1 cellular context compared by ENCODE assay signal in genomic region chr13:50244913-50245574, GRCh38.
TF ChIP-seq lines count a peak whose summit lies in the region.

No MANE protein-coding gene starts in this region.

TF ChIP-seq in HepG2, 621 proteins besides CTCF, POLR2A, EP300 and RAD21 (continued from another document and continues in another):
- no peak for TF ChIP-seq AGO2 (optimal IDR thresholded peaks at IDR 0.05; ENCODE audit: low read depth, low read length)
- TF ChIP-seq ZBTB43 (CRISPR knock-in tag; conservative IDR thresholded peaks at IDR 0.05), result peak; percentile 97
- TF ChIP-seq ZNF543 (CRISPR knock-in tag; IDR thresholded peaks at IDR 0.05), result peak; percentile 70; the same call in 1 of the 2 replicates
- TF ChIP-seq, protein P1, sequence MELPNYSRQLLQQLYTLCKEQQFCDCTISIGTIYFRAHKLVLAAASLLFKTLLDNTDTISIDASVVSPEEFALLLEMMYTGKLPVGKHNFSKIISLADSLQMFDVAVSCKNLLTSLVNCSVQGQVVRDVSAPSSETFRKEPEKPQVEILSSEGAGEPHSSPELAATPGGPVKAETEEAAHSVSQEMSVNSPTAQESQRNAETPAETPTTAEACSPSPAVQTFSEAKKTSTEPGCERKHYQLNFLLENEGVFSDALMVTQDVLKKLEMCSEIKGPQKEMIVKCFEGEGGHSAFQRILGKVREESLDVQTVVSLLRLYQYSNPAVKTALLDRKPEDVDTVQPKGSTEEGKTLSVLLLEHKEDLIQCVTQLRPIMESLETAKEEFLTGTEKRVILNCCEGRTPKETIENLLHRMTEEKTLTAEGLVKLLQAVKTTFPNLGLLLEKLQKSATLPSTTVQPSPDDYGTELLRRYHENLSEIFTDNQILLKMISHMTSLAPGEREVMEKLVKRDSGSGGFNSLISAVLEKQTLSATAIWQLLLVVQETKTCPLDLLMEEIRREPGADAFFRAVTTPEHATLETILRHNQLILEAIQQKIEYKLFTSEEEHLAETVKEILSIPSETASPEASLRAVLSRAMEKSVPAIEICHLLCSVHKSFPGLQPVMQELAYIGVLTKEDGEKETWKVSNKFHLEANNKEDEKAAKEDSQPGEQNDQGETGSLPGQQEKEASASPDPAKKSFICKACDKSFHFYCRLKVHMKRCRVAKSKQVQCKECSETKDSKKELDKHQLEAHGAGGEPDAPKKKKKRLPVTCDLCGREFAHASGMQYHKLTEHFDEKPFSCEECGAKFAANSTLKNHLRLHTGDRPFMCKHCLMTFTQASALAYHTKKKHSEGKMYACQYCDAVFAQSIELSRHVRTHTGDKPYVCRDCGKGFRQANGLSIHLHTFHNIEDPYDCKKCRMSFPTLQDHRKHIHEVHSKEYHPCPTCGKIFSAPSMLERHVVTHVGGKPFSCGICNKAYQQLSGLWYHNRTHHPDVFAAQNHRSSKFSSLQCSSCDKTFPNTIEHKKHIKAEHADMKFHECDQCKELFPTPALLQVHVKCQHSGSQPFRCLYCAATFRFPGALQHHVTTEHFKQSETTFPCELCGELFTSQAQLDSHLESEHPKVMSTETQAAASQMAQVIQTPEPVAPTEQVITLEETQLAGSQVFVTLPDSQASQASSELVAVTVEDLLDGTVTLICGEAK (IDR thresholded peaks at IDR 0.05), result no peak
- TF ChIP-seq, protein P1 (CRISPR knock-in tag; IDR thresholded peaks at IDR 0.05), result peak; percentile 50; the same call in 1 of the 2 replicates
- TF ChIP-seq, protein P2, sequence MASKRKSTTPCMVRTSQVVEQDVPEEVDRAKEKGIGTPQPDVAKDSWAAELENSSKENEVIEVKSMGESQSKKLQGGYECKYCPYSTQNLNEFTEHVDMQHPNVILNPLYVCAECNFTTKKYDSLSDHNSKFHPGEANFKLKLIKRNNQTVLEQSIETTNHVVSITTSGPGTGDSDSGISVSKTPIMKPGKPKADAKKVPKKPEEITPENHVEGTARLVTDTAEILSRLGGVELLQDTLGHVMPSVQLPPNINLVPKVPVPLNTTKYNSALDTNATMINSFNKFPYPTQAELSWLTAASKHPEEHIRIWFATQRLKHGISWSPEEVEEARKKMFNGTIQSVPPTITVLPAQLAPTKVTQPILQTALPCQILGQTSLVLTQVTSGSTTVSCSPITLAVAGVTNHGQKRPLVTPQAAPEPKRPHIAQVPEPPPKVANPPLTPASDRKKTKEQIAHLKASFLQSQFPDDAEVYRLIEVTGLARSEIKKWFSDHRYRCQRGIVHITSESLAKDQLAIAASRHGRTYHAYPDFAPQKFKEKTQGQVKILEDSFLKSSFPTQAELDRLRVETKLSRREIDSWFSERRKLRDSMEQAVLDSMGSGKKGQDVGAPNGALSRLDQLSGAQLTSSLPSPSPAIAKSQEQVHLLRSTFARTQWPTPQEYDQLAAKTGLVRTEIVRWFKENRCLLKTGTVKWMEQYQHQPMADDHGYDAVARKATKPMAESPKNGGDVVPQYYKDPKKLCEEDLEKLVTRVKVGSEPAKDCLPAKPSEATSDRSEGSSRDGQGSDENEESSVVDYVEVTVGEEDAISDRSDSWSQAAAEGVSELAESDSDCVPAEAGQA (IDR thresholded peaks at IDR 0.05; ENCODE audit: low read depth), result peak; percentile 32; the same call in 1 of the 2 replicates
- TF ChIP-seq, protein P2 (CRISPR knock-in tag; IDR thresholded peaks at IDR 0.05; ENCODE audit: borderline replicate concordance), result 0 out of 2 replicates have a peak, but pooled peaks have one; percentile 46
- no peak for TF ChIP-seq ATM (IDR thresholded peaks at IDR 0.05; ENCODE audit: borderline replicate concordance)
- TF ChIP-seq SSRP1 (CRISPR knock-in tag; IDR thresholded peaks at IDR 0.05), result 0 out of 2 replicates have a peak, but pooled peaks have one; percentile 82
- TF ChIP-seq, protein P3, sequence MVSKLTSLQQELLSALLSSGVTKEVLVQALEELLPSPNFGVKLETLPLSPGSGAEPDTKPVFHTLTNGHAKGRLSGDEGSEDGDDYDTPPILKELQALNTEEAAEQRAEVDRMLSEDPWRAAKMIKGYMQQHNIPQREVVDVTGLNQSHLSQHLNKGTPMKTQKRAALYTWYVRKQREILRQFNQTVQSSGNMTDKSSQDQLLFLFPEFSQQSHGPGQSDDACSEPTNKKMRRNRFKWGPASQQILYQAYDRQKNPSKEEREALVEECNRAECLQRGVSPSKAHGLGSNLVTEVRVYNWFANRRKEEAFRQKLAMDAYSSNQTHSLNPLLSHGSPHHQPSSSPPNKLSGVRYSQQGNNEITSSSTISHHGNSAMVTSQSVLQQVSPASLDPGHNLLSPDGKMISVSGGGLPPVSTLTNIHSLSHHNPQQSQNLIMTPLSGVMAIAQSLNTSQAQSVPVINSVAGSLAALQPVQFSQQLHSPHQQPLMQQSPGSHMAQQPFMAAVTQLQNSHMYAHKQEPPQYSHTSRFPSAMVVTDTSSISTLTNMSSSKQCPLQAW (CRISPR knock-in tag; IDR thresholded peaks at IDR 0.05), result peak; percentile 96
- peak; percentile 86 for TF ChIP-seq DMAP1 (CRISPR knock-in tag; IDR thresholded peaks at IDR 0.05)
- TF ChIP-seq ZNF335 (CRISPR knock-in tag; IDR thresholded peaks at IDR 0.05), result peak; percentile 80
- no peak for TF ChIP-seq CENPBD1 (CRISPR knock-in tag; IDR thresholded peaks at IDR 0.05; ENCODE audit: borderline replicate concordance, low read depth)
- TF ChIP-seq CAMTA2 (CRISPR knock-in tag; IDR thresholded peaks at IDR 0.05; ENCODE audit: borderline replicate concordance), result no peak
- TF ChIP-seq ZNF773 (CRISPR knock-in tag; IDR thresholded peaks at IDR 0.05; ENCODE audit: borderline replicate concordance), result no peak
- TF ChIP-seq ZNF44 (CRISPR knock-in tag; IDR thresholded peaks at IDR 0.05), result no peak
- peak; percentile 89 for TF ChIP-seq ZNF121 (CRISPR knock-in tag; IDR thresholded peaks at IDR 0.05)
- TF ChIP-seq GTF3A (CRISPR knock-in tag; conservative IDR thresholded peaks at IDR 0.05), result no peak
- peak; percentile 39; the same call in 1 of the 2 replicates for TF ChIP-seq ZBTB33 (CRISPR knock-in tag; IDR thresholded peaks at IDR 0.05)
- 0 out of 2 replicates have a peak, but pooled peaks have one; percentile 12 for TF ChIP-seq ZSCAN12 (CRISPR knock-in tag; IDR thresholded peaks at IDR 0.05)
- TF ChIP-seq ZNF367 (CRISPR knock-in tag; IDR thresholded peaks at IDR 0.05; ENCODE audit: borderline replicate concordance), result no peak
- 0 out of 2 replicates have a peak, but pooled peaks have one; percentile 15 for TF ChIP-seq PBX2 (CRISPR knock-in tag; IDR thresholded peaks at IDR 0.05)
- no peak for TF ChIP-seq PBX3 (CRISPR knock-in tag; IDR thresholded peaks at IDR 0.05; ENCODE audit: borderline replicate concordance)
- TF ChIP-seq ISX (CRISPR knock-in tag; conservative IDR thresholded peaks at IDR 0.05), result no peak
- TF ChIP-seq MTA3 (CRISPR knock-in tag; IDR thresholded peaks at IDR 0.05), result no peak
- no peak for TF ChIP-seq MZF1 (CRISPR knock-in tag; IDR thresholded peaks at IDR 0.05; ENCODE audit: borderline replicate concordance)
- no peak for TF ChIP-seq ZNF451 (CRISPR knock-in tag; IDR thresholded peaks at IDR 0.05)
- TF ChIP-seq RELA (CRISPR knock-in tag; IDR thresholded peaks at IDR 0.05), result no peak
- TF ChIP-seq ZNF598 (CRISPR knock-in tag; IDR thresholded peaks at IDR 0.05; ENCODE audit: borderline replicate concordance), result no peak
- TF ChIP-seq SIN3B (IDR thresholded peaks at IDR 0.05; ENCODE audit: low read length), result no peak
- TF ChIP-seq MED8 (CRISPR knock-in tag; IDR thresholded peaks at IDR 0.05; ENCODE audit: insufficient replicate concordance), result peak; percentile 49
- TF ChIP-seq MYNN (CRISPR knock-in tag; IDR thresholded peaks at IDR 0.05; ENCODE audit: low read depth), result no peak
- TF ChIP-seq ZNF816 (CRISPR knock-in tag; IDR thresholded peaks at IDR 0.05; ENCODE audit: borderline replicate concordance), result peak; percentile 52; the same call in 1 of the 2 replicates
- no peak for TF ChIP-seq HDAC6 (IDR thresholded peaks at IDR 0.05; ENCODE audit: low read depth, low read length)
- TF ChIP-seq ZNF713 (CRISPR knock-in tag; IDR thresholded peaks at IDR 0.05), result no peak
- no peak for TF ChIP-seq NCOA5 (CRISPR knock-in tag; IDR thresholded peaks at IDR 0.05)
- TF ChIP-seq YEATS4 (CRISPR knock-in tag; IDR thresholded peaks at IDR 0.05; ENCODE audit: borderline replicate concordance), result peak; percentile 85
- peak; percentile 89; the same call in 1 of the 2 replicates for TF ChIP-seq ZNF761 (CRISPR knock-in tag; conservative IDR thresholded peaks at IDR 0.05)
- TF ChIP-seq FOSL1 (CRISPR knock-in tag; IDR thresholded peaks at IDR 0.05; ENCODE audit: borderline replicate concordance), result peak; percentile 100
